1 cellular context compared by ENCODE assay signal in genomic region chr12:49046129-49046895, GRCh38.
TF ChIP-seq lines count a peak whose summit lies in the region.

No MANE protein-coding gene starts in this region.

TF ChIP-seq in IMR-90, 13 proteins besides CTCF, POLR2A, EP300 and RAD21:
- TF ChIP-seq SMC3 (IDR thresholded peaks at IDR 0.05; ENCODE audit: low read depth, low read length) (no peak), CEBPB (IDR thresholded peaks at IDR 0.05; ENCODE audit: low read depth, low read length) (no peak), RFX5 (IDR thresholded peaks at IDR 0.05; ENCODE audit: low read depth, low read length) (no peak)
